ENCODE assay signal across 1 cellular context in the genomic region with DNA sequence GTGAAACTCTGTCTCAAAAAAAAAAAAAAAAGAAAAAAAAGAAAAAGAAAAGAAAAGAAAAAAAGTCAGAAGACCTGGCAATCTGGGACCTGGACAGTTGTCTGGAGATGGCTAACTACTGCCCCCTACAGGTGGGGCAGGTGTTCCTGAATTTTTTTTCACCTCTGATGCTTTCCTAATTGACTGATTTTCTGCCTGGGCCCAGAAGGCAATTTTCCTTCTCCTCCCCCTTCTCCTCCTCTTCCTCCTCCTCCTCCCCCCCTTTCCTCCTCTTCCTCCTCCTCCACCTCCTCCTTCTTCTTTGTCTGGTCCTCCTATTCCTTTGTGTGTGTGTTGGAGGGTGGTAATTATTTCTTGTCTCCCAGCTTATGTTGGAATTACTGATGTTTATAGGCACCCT.
TF ChIP-seq lines count a peak whose summit lies in the region.

No MANE protein-coding gene starts in this region.

TF ChIP-seq in HEK293, 187 proteins besides CTCF, POLR2A, EP300 and RAD21 (continued from another document):
- TF ChIP-seq, protein P1, sequence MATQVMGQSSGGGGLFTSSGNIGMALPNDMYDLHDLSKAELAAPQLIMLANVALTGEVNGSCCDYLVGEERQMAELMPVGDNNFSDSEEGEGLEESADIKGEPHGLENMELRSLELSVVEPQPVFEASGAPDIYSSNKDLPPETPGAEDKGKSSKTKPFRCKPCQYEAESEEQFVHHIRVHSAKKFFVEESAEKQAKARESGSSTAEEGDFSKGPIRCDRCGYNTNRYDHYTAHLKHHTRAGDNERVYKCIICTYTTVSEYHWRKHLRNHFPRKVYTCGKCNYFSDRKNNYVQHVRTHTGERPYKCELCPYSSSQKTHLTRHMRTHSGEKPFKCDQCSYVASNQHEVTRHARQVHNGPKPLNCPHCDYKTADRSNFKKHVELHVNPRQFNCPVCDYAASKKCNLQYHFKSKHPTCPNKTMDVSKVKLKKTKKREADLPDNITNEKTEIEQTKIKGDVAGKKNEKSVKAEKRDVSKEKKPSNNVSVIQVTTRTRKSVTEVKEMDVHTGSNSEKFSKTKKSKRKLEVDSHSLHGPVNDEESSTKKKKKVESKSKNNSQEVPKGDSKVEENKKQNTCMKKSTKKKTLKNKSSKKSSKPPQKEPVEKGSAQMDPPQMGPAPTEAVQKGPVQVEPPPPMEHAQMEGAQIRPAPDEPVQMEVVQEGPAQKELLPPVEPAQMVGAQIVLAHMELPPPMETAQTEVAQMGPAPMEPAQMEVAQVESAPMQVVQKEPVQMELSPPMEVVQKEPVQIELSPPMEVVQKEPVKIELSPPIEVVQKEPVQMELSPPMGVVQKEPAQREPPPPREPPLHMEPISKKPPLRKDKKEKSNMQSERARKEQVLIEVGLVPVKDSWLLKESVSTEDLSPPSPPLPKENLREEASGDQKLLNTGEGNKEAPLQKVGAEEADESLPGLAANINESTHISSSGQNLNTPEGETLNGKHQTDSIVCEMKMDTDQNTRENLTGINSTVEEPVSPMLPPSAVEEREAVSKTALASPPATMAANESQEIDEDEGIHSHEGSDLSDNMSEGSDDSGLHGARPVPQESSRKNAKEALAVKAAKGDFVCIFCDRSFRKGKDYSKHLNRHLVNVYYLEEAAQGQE (tag by site-specific recombination; IDR thresholded peaks at IDR 0.05), result no peak
- TF ChIP-seq ZFP69B (tag by site-specific recombination; IDR thresholded peaks at IDR 0.05) (0 out of 2 replicates have a peak, but pooled peaks have one; percentile 23), EGR2 (tag by site-specific recombination; IDR thresholded peaks at IDR 0.05; ENCODE audit: low read depth) (peak; percentile 89), ZNF211 (tag by site-specific recombination; IDR thresholded peaks at IDR 0.05; ENCODE audit: low read depth) (no peak), ZNF2 (tag by site-specific recombination; IDR thresholded peaks at IDR 0.05) (0 out of 2 replicates have a peak, but pooled peaks have one; percentile 5)
- TF ChIP-seq, protein P2, sequence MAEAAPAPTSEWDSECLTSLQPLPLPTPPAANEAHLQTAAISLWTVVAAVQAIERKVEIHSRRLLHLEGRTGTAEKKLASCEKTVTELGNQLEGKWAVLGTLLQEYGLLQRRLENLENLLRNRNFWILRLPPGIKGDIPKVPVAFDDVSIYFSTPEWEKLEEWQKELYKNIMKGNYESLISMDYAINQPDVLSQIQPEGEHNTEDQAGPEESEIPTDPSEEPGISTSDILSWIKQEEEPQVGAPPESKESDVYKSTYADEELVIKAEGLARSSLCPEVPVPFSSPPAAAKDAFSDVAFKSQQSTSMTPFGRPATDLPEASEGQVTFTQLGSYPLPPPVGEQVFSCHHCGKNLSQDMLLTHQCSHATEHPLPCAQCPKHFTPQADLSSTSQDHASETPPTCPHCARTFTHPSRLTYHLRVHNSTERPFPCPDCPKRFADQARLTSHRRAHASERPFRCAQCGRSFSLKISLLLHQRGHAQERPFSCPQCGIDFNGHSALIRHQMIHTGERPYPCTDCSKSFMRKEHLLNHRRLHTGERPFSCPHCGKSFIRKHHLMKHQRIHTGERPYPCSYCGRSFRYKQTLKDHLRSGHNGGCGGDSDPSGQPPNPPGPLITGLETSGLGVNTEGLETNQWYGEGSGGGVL (tag by site-specific recombination; IDR thresholded peaks at IDR 0.05), result peak; percentile 47
- TF ChIP-seq, protein P3, sequence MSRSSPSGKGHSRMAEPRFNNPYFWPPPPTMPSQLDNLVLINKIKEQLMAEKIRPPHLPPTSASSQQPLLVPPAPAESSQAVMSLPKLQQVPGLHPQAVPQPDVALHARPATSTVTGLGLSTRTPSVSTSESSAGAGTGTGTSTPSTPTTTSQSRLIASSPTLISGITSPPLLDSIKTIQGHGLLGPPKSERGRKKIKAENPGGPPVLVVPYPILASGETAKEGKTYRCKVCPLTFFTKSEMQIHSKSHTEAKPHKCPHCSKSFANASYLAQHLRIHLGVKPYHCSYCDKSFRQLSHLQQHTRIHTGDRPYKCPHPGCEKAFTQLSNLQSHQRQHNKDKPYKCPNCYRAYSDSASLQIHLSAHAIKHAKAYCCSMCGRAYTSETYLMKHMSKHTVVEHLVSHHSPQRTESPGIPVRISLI (tag by site-specific recombination; IDR thresholded peaks at IDR 0.05), result peak; percentile 92
